In the genomic region with DNA sequence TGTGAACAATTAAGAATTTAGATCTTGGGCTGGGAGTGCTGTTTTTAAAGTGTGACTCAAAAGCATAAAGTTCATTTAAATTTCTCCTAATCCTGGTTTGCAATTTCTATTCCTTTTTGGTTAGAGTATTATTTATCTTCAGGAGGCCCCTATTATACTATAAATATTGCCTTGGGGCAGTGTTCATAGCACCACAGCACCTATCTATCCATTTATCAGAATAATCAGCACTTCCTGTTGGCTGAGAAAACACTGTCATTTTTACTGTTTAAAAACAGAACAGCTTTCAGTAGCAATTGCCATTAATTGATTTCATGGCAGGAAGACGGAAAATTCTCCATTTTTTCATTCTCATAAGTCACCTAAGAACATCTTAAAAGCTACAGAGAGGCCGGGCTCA, we compare ENCODE assay signal across 14 cellular contexts.
DNase-seq lines count a peak whose midpoint lies in the region; TF ChIP-seq lines count a peak whose summit lies in the region.
"Had no signal": no experiment of that assay in that cellular context is flagged by ENCODE, and none has a peak within 500 bp of the region (broad histone marks: within the 10 kb centered on the region; RNA-seq: fewer than 3 reads in every experiment).

No MANE protein-coding gene starts in this region.

- H3K36me3 Mint-ChIP-seq in mesothelial cell of epicardium: peaks cover 14% of the 10 kb centered on the region

- peaks cover 30% of the 10 kb centered on the region for H3K4me1 Mint-ChIP-seq in mesothelial cell of epicardium

- DNase-seq in SK-N-SH (peak; percentile 57), mesothelial cell of epicardium (ENCODE audit: low spot score in 2 of 2, unreplicated experiment in 2 of 2) (no peak), NK-92 (lab: John Stamatoyannopoulos, UW; ENCODE audit: unreplicated experiment) (no peak), NCI-H2227 treated with DMSO at 0.1 percent for 48 hours (lab: John Stamatoyannopoulos, UW) (no peak), HuH-7 (ENCODE audit: low spot score) (no peak)
- DNase-seq: ACHN; BE2C; C1 segment of cervical spinal cord; Caco-2; CD4-positive, alpha-beta T cell; GDM1; GM23248 had no signal

- no peak overlapping the region for H2AFZ ChIP-seq in SK-N-SH (ENCODE audit: low read depth)
- H2AFZ ChIP-seq: GM23248 had no signal

- H3F3A ChIP-seq in DOHH2 (ENCODE audit: control insufficient read depth, insufficient read depth) (no peaks in the 10 kb centered on the region), SK-N-SH (replicated peaks; ENCODE audit: insufficient read depth) (no peaks in the 10 kb centered on the region)

- H3K27me3 Mint-ChIP-seq in mesothelial cell of epicardium (ENCODE audit: low read depth): no peaks in the 10 kb centered on the region
- H3K27me3 Mint-ChIP-seq: CD4-positive, alpha-beta T cell had no signal

- no peaks in the 10 kb centered on the region for H3K9me2 ChIP-seq in DOHH2 (replicated peaks; ENCODE audit: control insufficient read depth, low read length)
- H3K9me2 ChIP-seq in SK-N-SH: no peaks in the 10 kb centered on the region

- H3K9me3 ChIP-seq in DOHH2 (ENCODE audit: control insufficient read depth, insufficient read depth, low read length) (no peaks in the 10 kb centered on the region), SK-N-SH (no peaks in the 10 kb centered on the region)
- H3K9me3 ChIP-seq: BE2C, Caco-2, HAP-1 had no signal

- H3K27me3 ChIP-seq in DOHH2 (ENCODE audit: control insufficient read depth, low read length) (no peaks in the 10 kb centered on the region), SK-N-SH (ENCODE audit: insufficient read depth) (no peaks in the 10 kb centered on the region)
- H3K27me3 ChIP-seq: BE2C had no signal

- CTCF ChIA-PET in SK-N-SH (lab: Yijun Ruan, JAX): interaction anchor here (0.7 to 1.5 kb wide), 5 partner anchors 23 to 327 kb away, joined by 3 to 5 read pairs (median 4); partner anchors contain the start of gene KIAA1217

- H4K20me1 ChIP-seq in DOHH2 (ENCODE audit: control insufficient read depth, insufficient read depth, low read depth, low read length) (no peaks in the 10 kb centered on the region), SK-N-SH (ENCODE audit: insufficient read depth) (no peaks in the 10 kb centered on the region)

- H3K79me2 ChIP-seq in DOHH2 (ENCODE audit: control insufficient read depth, low read length) (no peaks in the 10 kb centered on the region), SK-N-SH (ENCODE audit: insufficient read depth) (no peaks in the 10 kb centered on the region)

- TF ChIP-seq EP300 in SK-N-SH (IDR thresholded peaks at IDR 0.05; ENCODE audit: borderline replicate concordance in 1 of 2, low read depth in 1 of 2, low read length in 1 of 2): peak in 1 of 2 experiments; percentile 77; a peak in 1 of 4 replicates

- POLR2A ChIA-PET in SK-N-SH (lab: Yijun Ruan, JAX): no interaction called here

- peak overlapping the region; percentile 35 for H3K4me2 ChIP-seq in DOHH2 (ENCODE audit: low read length)
- H3K4me2 ChIP-seq in SK-N-SH: no peak overlapping the region

- H3K4me1 ChIP-seq in DOHH2 (ENCODE audit: control insufficient read depth, low read length) (peaks cover 20% of the 10 kb centered on the region), SK-N-SH (ENCODE audit: control insufficient read depth in 1 of 2, insufficient read depth in 2 of 2, low read depth in 1 of 2, low read length in 1 of 2) (peaks cover 2 to 15% of the 10 kb centered on the region in 2 experiments; a peak in 2 of 4 replicates)
- H3K4me1 ChIP-seq: BE2C had no signal

- no peak overlapping the region for H3K4me3 Mint-ChIP-seq in mesothelial cell of epicardium
- H3K4me3 Mint-ChIP-seq: CD4-positive, alpha-beta T cell had no signal

- 66% methylated on average over 2 of the region's 2 CpGs for WGBS in SK-N-SH (ENCODE audit: low lambda C conversion rate)

- TF ChIP-seq RAD21 in SK-N-SH (IDR thresholded peaks at IDR 0.05; ENCODE audit: low read length): no peak

- no peak overlapping the region for H3K9ac ChIP-seq in SK-N-SH
- H3K9ac ChIP-seq: GM23248 had no signal

- peak overlapping the region; percentile 11; the same call in 1 of the 2 replicates for H3K27ac ChIP-seq in DOHH2 (ENCODE audit: low read depth, low read length)
- H3K27ac ChIP-seq in SK-N-SH (ENCODE audit: low read depth in 2 of 2, low read length in 1 of 2): peak overlapping the region in 1 of 2 experiments; percentile 31; a peak in 1 of 4 replicates
- H3K27ac ChIP-seq: GM23248 had no signal

- H3K4me3 ChIP-seq in DOHH2 (ENCODE audit: low read length) (no peak overlapping the region), SK-N-SH (ENCODE audit: low read depth in 2 of 2, low read length in 1 of 2) (no peak overlapping the region)
- H3K4me3 ChIP-seq: GM23248, HAP-1 had no signal

- peak overlapping the region; percentile 35 for H3K27ac Mint-ChIP-seq in mesothelial cell of epicardium
- H3K27ac Mint-ChIP-seq: CD4-positive, alpha-beta T cell had no signal

- TF ChIP-seq CTCF in DOHH2 (IDR thresholded peaks at IDR 0.05; ENCODE audit: low read depth, low read length, poor library complexity, severe bottlenecking) (no peak), SK-N-SH (IDR thresholded peaks at IDR 0.05) (no peak), mesothelial cell of epicardium (IDR thresholded peaks at IDR 0.05; ENCODE audit: unreplicated experiment) (no peak)

- H3K9me3 Mint-ChIP-seq in mesothelial cell of epicardium: no peaks in the 10 kb centered on the region
- H3K9me3 Mint-ChIP-seq: CD4-positive, alpha-beta T cell had no signal

- H3K36me3 ChIP-seq in DOHH2 (ENCODE audit: control insufficient read depth, low read length) (no peaks in the 10 kb centered on the region), SK-N-SH (replicated peaks in 1 of 2; ENCODE audit: control insufficient read depth in 1 of 2, insufficient read depth in 2 of 2, low read length in 1 of 2) (no peaks in the 10 kb centered on the region)
- H3K36me3 ChIP-seq: BE2C, HAP-1 had no signal

TF ChIP-seq in SK-N-SH, 30 proteins besides CTCF, POLR2A, EP300 and RAD21 (continues in another document):
- TF ChIP-seq POLR2AphosphoS5 (IDR thresholded peaks at IDR 0.05; ENCODE audit: low read depth, low read length): no peak
- TF ChIP-seq RXRA (IDR thresholded peaks at IDR 0.05; ENCODE audit: borderline replicate concordance, low read depth): no peak
- no peak for TF ChIP-seq JUND (IDR thresholded peaks at IDR 0.05)
- TF ChIP-seq MXI1 (IDR thresholded peaks at IDR 0.05; ENCODE audit: low read depth, low read length): no peak
- TF ChIP-seq FOXJ3 (CRISPR knock-in tag; IDR thresholded peaks at IDR 0.05): 0 out of 2 replicates have a peak, but pooled peaks have one; percentile 19
- no peak for TF ChIP-seq FOSL2 (IDR thresholded peaks at IDR 0.05; ENCODE audit: borderline replicate concordance, low read depth)
- TF ChIP-seq, protein P1, sequence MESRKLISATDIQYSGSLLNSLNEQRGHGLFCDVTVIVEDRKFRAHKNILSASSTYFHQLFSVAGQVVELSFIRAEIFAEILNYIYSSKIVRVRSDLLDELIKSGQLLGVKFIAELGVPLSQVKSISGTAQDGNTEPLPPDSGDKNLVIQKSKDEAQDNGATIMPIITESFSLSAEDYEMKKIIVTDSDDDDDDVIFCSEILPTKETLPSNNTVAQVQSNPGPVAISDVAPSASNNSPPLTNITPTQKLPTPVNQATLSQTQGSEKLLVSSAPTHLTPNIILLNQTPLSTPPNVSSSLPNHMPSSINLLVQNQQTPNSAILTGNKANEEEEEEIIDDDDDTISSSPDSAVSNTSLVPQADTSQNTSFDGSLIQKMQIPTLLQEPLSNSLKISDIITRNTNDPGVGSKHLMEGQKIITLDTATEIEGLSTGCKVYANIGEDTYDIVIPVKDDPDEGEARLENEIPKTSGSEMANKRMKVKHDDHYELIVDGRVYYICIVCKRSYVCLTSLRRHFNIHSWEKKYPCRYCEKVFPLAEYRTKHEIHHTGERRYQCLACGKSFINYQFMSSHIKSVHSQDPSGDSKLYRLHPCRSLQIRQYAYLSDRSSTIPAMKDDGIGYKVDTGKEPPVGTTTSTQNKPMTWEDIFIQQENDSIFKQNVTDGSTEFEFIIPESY (IDR thresholded peaks at IDR 0.05; ENCODE audit: borderline replicate concordance, low read depth): no peak
- TF ChIP-seq FOXM1 (IDR thresholded peaks at IDR 0.05; ENCODE audit: low read depth): no peak
- no peak for TF ChIP-seq CHD2 (IDR thresholded peaks at IDR 0.05; ENCODE audit: low read length, partially characterized antibody)
- TF ChIP-seq EZH2phosphoT487 (IDR thresholded peaks at IDR 0.05; ENCODE audit: borderline replicate concordance, low read depth): no peak
- peak; percentile 68; the same call in 1 of the 2 replicates for TF ChIP-seq RCOR1 (IDR thresholded peaks at IDR 0.05; ENCODE audit: low read length)
- no peak for TF ChIP-seq MAX (IDR thresholded peaks at IDR 0.05; ENCODE audit: low read depth)
- no peak for TF ChIP-seq REST (IDR thresholded peaks at IDR 0.05; ENCODE audit: low read depth, low read length)
